ENCODE assay signal across 31 cellular contexts in the genomic region with DNA sequence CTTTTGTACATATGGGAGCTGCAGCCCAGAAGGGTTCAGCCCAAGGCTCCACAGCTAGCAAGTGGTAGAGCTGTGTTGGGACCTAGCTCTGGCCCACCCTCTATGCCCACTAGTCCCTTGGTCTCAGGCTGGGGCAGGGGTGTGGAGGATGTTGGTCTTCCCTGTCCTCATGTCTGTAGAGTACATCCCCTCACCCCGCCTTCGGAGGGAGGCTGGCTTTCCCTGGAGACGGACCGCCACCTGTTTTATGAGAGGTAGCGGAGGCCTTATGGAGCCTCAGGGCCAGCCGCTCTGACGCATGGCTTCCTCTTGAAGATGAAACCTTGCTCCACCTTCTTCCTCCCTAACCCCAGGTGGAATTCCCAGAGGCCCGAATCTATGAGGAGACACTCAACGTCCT. TPM values are rescaled to one million over a fixed set of nuclear protein-coding genes. Genes with fewer than 3 reads are reported as not detected.
DNase-seq lines count a peak whose midpoint lies in the region; ATAC-seq, FAIRE-seq and TF ChIP-seq lines count a peak whose summit lies in the region.
"Had no signal": no experiment of that assay in that cellular context is flagged by ENCODE, and none has a peak within 500 bp of the region (broad histone marks: within the 10 kb centered on the region; RNA-seq: fewer than 3 reads in every experiment).

No MANE protein-coding gene starts in this region.

- H3K9me3 Mint-ChIP-seq in activated naive CD8-positive, alpha-beta T cell treated with anti-CD3 and anti-CD28 coated beads, Interleukin-2, amount 50 U/mL, for 24 hours = no peaks in the 10 kb centered on the region
- H3K9me3 Mint-ChIP-seq: activated naive CD4-positive, alpha-beta T cell treated with anti-CD3 and anti-CD28 coated beads, Interleukin-2, amount 10 ng/mL, durations not matched to agents 7 days and 5 days; central memory CD8-positive, alpha-beta T cell; effector memory CD8-positive, alpha-beta T cell; immature natural killer cell had no signal

- TF ChIP-seq RAD21 in A549 (conservative IDR thresholded peaks at IDR 0.05 in 1 of 2, IDR thresholded peaks at IDR 0.05 in 1 of 2) = no peak

- H3K4me1 Mint-ChIP-seq in activated naive CD8-positive, alpha-beta T cell treated with anti-CD3 and anti-CD28 coated beads, Interleukin-2, amount 50 U/mL, for 24 hours = no peaks in the 10 kb centered on the region
- H3K4me1 Mint-ChIP-seq: central memory CD8-positive, alpha-beta T cell; immature natural killer cell had no signal

- H3K27ac Mint-ChIP-seq in activated naive CD8-positive, alpha-beta T cell treated with anti-CD3 and anti-CD28 coated beads, Interleukin-2, amount 50 U/mL, for 24 hours = no peak overlapping the region
- H3K27ac Mint-ChIP-seq: effector memory CD8-positive, alpha-beta T cell had no signal

- no peaks in the 10 kb centered on the region for H3K4me1 ChIP-seq in A549
- H3K4me1 ChIP-seq: BLaER1, Peyer's patch, SJCRH30, uterus had no signal

- DNase-seq in A549 (ENCODE audit: low read depth in 1 of 2, low spot score in 1 of 2) = no peak
- no peak for DNase-seq in activated naive CD8-positive, alpha-beta T cell treated with anti-CD3 and anti-CD28 coated beads, Interleukin-2, amount 50 U/mL, for 24 hours
- peak; percentile 66 for DNase-seq in posterior vena cava (ENCODE audit: low spot score)
- DNase-seq in activated CD4-positive, alpha-beta T cell treated with anti-CD3 and anti-CD28 coated beads, Interleukin-2, amount 50 U/mL, for 4 hours = no peak
- no peak for DNase-seq in D721Med (ENCODE audit: insufficient read length, low spot score)
- DNase-seq: activated CD4-positive, alpha-beta T cell treated with anti-CD3 and anti-CD28 coated beads for 48 hours; activated naive CD4-positive, alpha-beta T cell treated with anti-CD3 and anti-CD28 coated beads, Interleukin-2, amount 10 ng/mL, durations not matched to agents 7 days and 5 days; activated T-cell treated with anti-CD3 and anti-CD28 coated beads, Interleukin-2, amount 50 U/mL, for 48 hours; DMS79; effector memory CD8-positive, alpha-beta T cell; erythroblast; immature natural killer cell; left cardiac atrium; mesenchymal stem cell; NCI-H1048; NCI-H2107; ovary; Peyer's patch; retina; SJCRH30; stimulated activated naive CD4-positive, alpha-beta T cell treated with Interleukin-2 at 50 U/mL for 16 hours; uterus had no signal

- H3K9me3 ChIP-seq in A549 = no peaks in the 10 kb centered on the region
- H3K9me3 ChIP-seq: BLaER1, ovary, Peyer's patch, SJCRH30, thoracic aorta, uterus had no signal

- H3K27ac ChIP-seq in A549 = no peak overlapping the region
- H3K27ac ChIP-seq: BLaER1, ovary, Peyer's patch, SJCRH30, uterus had no signal

- TF ChIP-seq EP300 in A549 (IDR thresholded peaks at IDR 0.05) = no peak

- TF ChIP-seq CTCF in A549 (IDR thresholded peaks at IDR 0.05) (no peak), D721Med (IDR thresholded peaks at IDR 0.05; ENCODE audit: insufficient read depth, missing control alignments) (no peak)

- 90% methylated on average over 9 of the region's 9 CpGs for WGBS in A549 (ENCODE audit: missing lambda C conversion rate)

- H3K4me2 ChIP-seq in A549 = no peak overlapping the region
- H3K4me2 ChIP-seq: BLaER1 had no signal

- no peaks in the 10 kb centered on the region for H3K27me3 Mint-ChIP-seq in activated naive CD8-positive, alpha-beta T cell treated with anti-CD3 and anti-CD28 coated beads, Interleukin-2, amount 50 U/mL, for 24 hours
- H3K27me3 Mint-ChIP-seq: activated naive CD4-positive, alpha-beta T cell treated with anti-CD3 and anti-CD28 coated beads, Interleukin-2, amount 10 ng/mL, durations not matched to agents 7 days and 5 days; central memory CD8-positive, alpha-beta T cell; effector memory CD8-positive, alpha-beta T cell had no signal

- H3K4me3 ChIP-seq in A549 = no peak overlapping the region
- H3K4me3 ChIP-seq: BLaER1, ovary, Peyer's patch, SJCRH30, skin epidermis, thoracic aorta, uterus had no signal

- no peak for FAIRE-seq in A549 (lab: Jason Lieb, UNC)
- no peak for FAIRE-seq in D721Med (lab: Jason Lieb, UNC)
- FAIRE-seq: G401.6 had no signal

- no peak overlapping the region for H3K4me3 Mint-ChIP-seq in activated naive CD8-positive, alpha-beta T cell treated with anti-CD3 and anti-CD28 coated beads, Interleukin-2, amount 50 U/mL, for 24 hours
- H3K4me3 Mint-ChIP-seq: activated naive CD4-positive, alpha-beta T cell treated with anti-CD3 and anti-CD28 coated beads, Interleukin-2, amount 10 ng/mL, durations not matched to agents 7 days and 5 days; central memory CD8-positive, alpha-beta T cell; effector memory CD8-positive, alpha-beta T cell; immature natural killer cell had no signal

- POLR2A ChIA-PET in A549 (lab: Yijun Ruan, JAX) = interaction anchor here (0.5 to 1.4 kb wide), 2 partner anchors 13 to 209 kb away, joined by 7 read pairs; partner anchors contain the start of genes POLDIP2 and UNC119

- peak in 1 of 2 experiments; percentile 7; a peak in 3 of 6 replicates for ATAC-seq in A549
- ATAC-seq in GM18505 (IDR thresholded peaks at IDR 0.05; ENCODE audit: unreplicated experiment) = no peak
- ATAC-seq in activated naive CD8-positive, alpha-beta T cell treated with anti-CD3 and anti-CD28 coated beads, Interleukin-2, amount 50 U/mL, for 24 hours = peak; percentile 6
- no peak for ATAC-seq in GM19328 (IDR thresholded peaks at IDR 0.05; ENCODE audit: unreplicated experiment)
- ATAC-seq: effector memory CD8-positive, alpha-beta T cell; HCT116; left cardiac atrium had no signal

- no peak for TF ChIP-seq POLR2A in A549 (IDR thresholded peaks at IDR 0.05; ENCODE audit: low read length)
- peak; percentile 21 for TF ChIP-seq POLR2A in GM18505 (IDR thresholded peaks at IDR 0.05; ENCODE audit: borderline replicate concordance, extremely low read depth, insufficient read depth, insufficient read length)

- H3K36me3 Mint-ChIP-seq in activated naive CD8-positive, alpha-beta T cell treated with anti-CD3 and anti-CD28 coated beads, Interleukin-2, amount 50 U/mL, for 24 hours (ENCODE audit: low read depth) = peaks cover 35% of the 10 kb centered on the region

- CTCF ChIA-PET in A549 (lab: Yijun Ruan, JAX) = interaction anchor here (0.8 to 1.7 kb wide), 6 partner anchors 9 to 149 kb away, joined by 3 to 4 read pairs (median 3); no protein-coding TSS in a partner anchor

- intact Hi-C loops in posterior vena cava (cut with DNase I) = loop anchor here in 1 of 2 donors (5.0 kb wide), 1 partner anchor 603 kb away; no protein-coding TSS in a partner anchor

TF ChIP-seq in A549, 52 proteins besides CTCF, POLR2A, EP300 and RAD21:
- TF ChIP-seq SMC3 (IDR thresholded peaks at IDR 0.05) (no peak), POLR2AphosphoS2 (conservative IDR thresholded peaks at IDR 0.05; ENCODE audit: low read length) (0 out of 2 replicates have a peak, but pooled peaks have one; percentile 79)
TF ChIP-seq in A549: peak in this region for 1.

RNA-seq across cellular contexts. Expression of gene TNFAIP1, which starts 8.4 kb away (rescaled TPM):
- polyA plus RNA-seq in A549 (2011; rRNA removed) (66.2 and 68.3 TPM in 2 replicates), A549 (2017; fragmentation: RNase III; extraction: RNeasy Plus Mini Kit Qiagen cat#74134 plus additional on column Dnase treatment) (37.4 to 38.8 TPM (median 37.4 TPM) in 3 replicates)
- polyA plus RNA-seq in A549 (2012; cell fraction: cytosol; rRNA removed) = 56.9 and 65.0 TPM in 2 replicates
- 59.9 and 77.4 TPM in 2 replicates for polyA plus RNA-seq in A549 (2012; cell fraction: nucleus; rRNA removed)
- polyA minus RNA-seq in A549 (2011; rRNA and poly(A)+ RNA removed) = 110 and 120 TPM in 2 replicates
- total RNA-seq in posterior vena cava = 10 to 100 TPM; 39.7 to 45.9 TPM

RNA-seq across cellular contexts. Expression of gene IFT20, which starts 8.7 kb away (rescaled TPM):
- polyA plus RNA-seq in A549 (2011; rRNA removed) (58.7 and 72.1 TPM in 2 replicates), A549 (2017; fragmentation: RNase III; extraction: RNeasy Plus Mini Kit Qiagen cat#74134 plus additional on column Dnase treatment) (53.8 to 57.4 TPM (median 56.8 TPM) in 3 replicates)
- polyA plus RNA-seq in A549 (2012; cell fraction: cytosol; rRNA removed) = 49.7 and 52.2 TPM in 2 replicates
- polyA plus RNA-seq in A549 (2012; cell fraction: nucleus; rRNA removed) = 36.8 and 43.6 TPM in 2 replicates
- polyA minus RNA-seq in A549 (2011; rRNA and poly(A)+ RNA removed) = 15.0 and 17.0 TPM in 2 replicates
- 10 to 100 TPM; 28.3 to 34.9 TPM for total RNA-seq in posterior vena cava

RNA-seq across cellular contexts. Expression of gene POLDIP2, which starts 13.3 kb away (rescaled TPM):
- 132 and 162 TPM in 2 replicates for polyA plus RNA-seq in A549 (2011; rRNA removed)
- polyA plus RNA-seq in A549 (2012; cell fraction: cytosol; rRNA removed) = 145 and 182 TPM in 2 replicates
- polyA plus RNA-seq in A549 (2012; cell fraction: nucleus; rRNA removed) = 98.1 and 111 TPM in 2 replicates
- polyA plus RNA-seq in A549 (2017; fragmentation: RNase III; extraction: RNeasy Plus Mini Kit Qiagen cat#74134 plus additional on column Dnase treatment) = 125 to 130 TPM (median 127 TPM) in 3 replicates
- 148 and 169 TPM in 2 replicates for polyA minus RNA-seq in A549 (2011; rRNA and poly(A)+ RNA removed)
- total RNA-seq in posterior vena cava = 10 to 100 TPM; 53.5 to 54.4 TPM

RNA-seq across cellular contexts. Expression of gene SEBOX, which starts 21.0 kb away (rescaled TPM):
- polyA plus RNA-seq in A549 (2011; rRNA removed) (not detected in 2 replicates), A549 (2017; fragmentation: RNase III; extraction: RNeasy Plus Mini Kit Qiagen cat#74134 plus additional on column Dnase treatment) (not detected in 3 replicates)
- not detected in 2 replicates for polyA plus RNA-seq in A549 (2012; cell fraction: cytosol; rRNA removed)
- polyA plus RNA-seq in A549 (2012; cell fraction: nucleus; rRNA removed) = not detected in 2 replicates
- not detected in 2 replicates for polyA minus RNA-seq in A549 (2011; rRNA and poly(A)+ RNA removed)
- total RNA-seq in posterior vena cava = not detected
- total RNA-seq: left cardiac atrium, ovary, Peyer's patch, SJCRH30, thoracic aorta, uterus had no signal
- polyA plus RNA-seq: immature natural killer cell, neural cell, ovary had no signal

RNA-seq across cellular contexts. Expression of gene TMEM97, which starts 25.0 kb away (rescaled TPM):
- polyA plus RNA-seq in A549 (2011; rRNA removed) = 90.9 and 98.7 TPM in 2 replicates
- 39.8 and 43.6 TPM in 2 replicates for polyA plus RNA-seq in A549 (2012; cell fraction: cytosol; rRNA removed)
- polyA plus RNA-seq in A549 (2012; cell fraction: nucleus; rRNA removed) = 18.3 and 28.7 TPM in 2 replicates
- 65.0 to 75.6 TPM (median 70.2 TPM) in 3 replicates for polyA plus RNA-seq in A549 (2017; fragmentation: RNase III; extraction: RNeasy Plus Mini Kit Qiagen cat#74134 plus additional on column Dnase treatment)
- 58.8 and 66.0 TPM in 2 replicates for polyA minus RNA-seq in A549 (2011; rRNA and poly(A)+ RNA removed)
- 1 to 10 TPM; 2.7 to 4.3 TPM for total RNA-seq in posterior vena cava
